26 cellular contexts compared by ENCODE assay signal in the genomic region with DNA sequence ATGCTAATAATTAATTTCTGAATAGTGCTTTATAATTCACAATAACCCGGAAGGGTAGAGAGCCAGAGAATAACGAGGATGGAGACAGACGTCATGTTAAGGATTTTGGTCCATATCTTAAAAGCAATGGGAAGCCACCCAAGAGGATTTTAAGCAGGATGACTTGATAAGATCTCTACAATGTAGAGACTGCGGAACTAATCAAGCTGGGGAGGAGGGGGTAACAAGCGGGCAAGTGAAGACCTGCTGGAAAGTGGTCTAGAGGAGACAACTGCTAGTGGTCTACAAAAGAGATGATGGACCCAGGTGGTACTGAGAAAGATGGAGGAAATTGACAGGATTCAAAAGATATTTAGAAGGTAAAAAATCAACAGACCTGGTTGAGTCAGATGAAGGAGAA. TPM values are rescaled to one million over a fixed set of nuclear protein-coding genes. Genes with fewer than 3 reads are reported as not detected.
DNase-seq lines count a peak whose midpoint lies in the region; ATAC-seq and TF ChIP-seq lines count a peak whose summit lies in the region.
"Had no signal": no experiment of that assay in that cellular context is flagged by ENCODE, and none has a peak within 500 bp of the region (broad histone marks: within the 10 kb centered on the region; RNA-seq: fewer than 3 reads in every experiment).

No MANE protein-coding gene starts in this region.

- peak overlapping the region; percentile 97 for H3K27ac ChIP-seq in CD4-positive, CD25-positive, alpha-beta regulatory T cell (ENCODE audit: insufficient read depth, low read length, poor library complexity, severe bottlenecking)
- H3K27ac ChIP-seq in SJCRH30 (peak overlapping the region; percentile 57), mesendoderm (ENCODE audit: low read depth, low read length) (no peak overlapping the region)
- H3K27ac ChIP-seq: A549, hepatocyte, lower lobe of right lung, ovary, testis, VCaP had no signal

- peaks cover 3% of the 10 kb centered on the region for H3K36me3 ChIP-seq in CD4-positive, CD25-positive, alpha-beta regulatory T cell (ENCODE audit: control insufficient read depth, insufficient read depth, low read length)
- H3K36me3 ChIP-seq in SJCRH30 (peaks cover 11% of the 10 kb centered on the region), mesendoderm (ENCODE audit: control insufficient read depth, insufficient read depth, low read length) (peaks cover 2% of the 10 kb centered on the region), mucosa of descending colon (ENCODE audit: low read depth) (no peaks in the 10 kb centered on the region)
- H3K36me3 ChIP-seq: lower lobe of right lung, ovary had no signal

- no peak overlapping the region for H4K5ac ChIP-seq in mesendoderm (ENCODE audit: low read length)

- no peak overlapping the region for H2AK5ac ChIP-seq in mesendoderm (ENCODE audit: low read length)

- no peak overlapping the region for H3K9ac ChIP-seq in mesendoderm (ENCODE audit: low read length)

- H3K9me3 ChIP-seq in CD4-positive, CD25-positive, alpha-beta regulatory T cell (ENCODE audit: control insufficient read depth in 2 of 2, low read length in 2 of 2): no peaks in the 10 kb centered on the region
- H3K9me3 ChIP-seq in SJCRH30 (replicated peaks): no peaks in the 10 kb centered on the region
- no peaks in the 10 kb centered on the region for H3K9me3 ChIP-seq in mucosa of descending colon
- H3K9me3 ChIP-seq: A549, lower lobe of right lung, ovary, testis had no signal

- H3K4me1 ChIP-seq in CD4-positive, CD25-positive, alpha-beta regulatory T cell (ENCODE audit: control insufficient read depth, insufficient read depth, low read length, poor library complexity, severe bottlenecking): peaks cover 81% of the 10 kb centered on the region
- H3K4me1 ChIP-seq in SJCRH30 (peaks cover 19% of the 10 kb centered on the region), mesendoderm (ENCODE audit: control insufficient read depth, low read depth, low read length) (peaks cover 6% of the 10 kb centered on the region), mucosa of descending colon (ENCODE audit: low read depth) (peaks cover 9% of the 10 kb centered on the region)

- CTCF ChIA-PET in activated CD4-positive, alpha-beta T cell treated with anti-CD3 and anti-CD28 coated beads, Interleukin-2, amount 10 ng/mL, durations not matched to agents 7 days and 5 days (lab: Charles Lee): no interaction called here

- no peak overlapping the region for H3K23ac ChIP-seq in mesendoderm (ENCODE audit: low read length)

- peak overlapping the region; percentile 21 for H3K27ac Mint-ChIP-seq in activated CD4-positive, alpha-beta T cell treated with anti-CD3 and anti-CD28 coated beads, Interleukin-2, amount 10 ng/mL, durations not matched to agents 7 days and 5 days
- peak overlapping the region in 2 of 3 donors; percentile 86 to 87 for H3K27ac Mint-ChIP-seq in CD4-positive, CD25-positive, alpha-beta regulatory T cell

- H2BK15ac ChIP-seq in mesendoderm (replicated peaks; ENCODE audit: low read depth): no peak overlapping the region

- no peak overlapping the region for H3K18ac ChIP-seq in mesendoderm (ENCODE audit: low read length)

- intact Hi-C loops in mucosa of descending colon (cut with DNase I, micrococcal nuclease): no loop called here

- H3K79me2 ChIP-seq in mesendoderm (ENCODE audit: control insufficient read depth, insufficient read depth, low read length): peaks cover 56% of the 10 kb centered on the region

- H3K4me3 Mint-ChIP-seq in activated CD4-positive, alpha-beta T cell treated with anti-CD3 and anti-CD28 coated beads, Interleukin-2, amount 10 ng/mL, durations not matched to agents 7 days and 5 days: no peak overlapping the region
- H3K4me3 Mint-ChIP-seq in CD4-positive, CD25-positive, alpha-beta regulatory T cell: peak overlapping the region in 1 of 4 donors; percentile 89

- POLR2A ChIA-PET in activated CD4-positive, alpha-beta T cell treated with anti-CD3 and anti-CD28 coated beads, Interleukin-2, amount 10 ng/mL, durations not matched to agents 7 days and 5 days (lab: Charles Lee): no interaction called here

- peaks cover 51% of the 10 kb centered on the region for H3K36me3 Mint-ChIP-seq in activated CD4-positive, alpha-beta T cell treated with anti-CD3 and anti-CD28 coated beads, Interleukin-2, amount 10 ng/mL, durations not matched to agents 7 days and 5 days (ENCODE audit: low read depth)
- peaks cover 9% of the 10 kb centered on the region for H3K36me3 Mint-ChIP-seq in CD4-positive, CD25-positive, alpha-beta regulatory T cell

- H3K79me1 ChIP-seq in mesendoderm (ENCODE audit: low read length): peaks cover 18% of the 10 kb centered on the region

- H3K4me3 ChIP-seq in CD4-positive, CD25-positive, alpha-beta regulatory T cell (ENCODE audit: low read depth, low read length): no peak overlapping the region
- H3K4me3 ChIP-seq in SJCRH30: no peak overlapping the region
- H3K4me3 ChIP-seq in mesendoderm (ENCODE audit: low read length): no peak overlapping the region
- no peak overlapping the region for H3K4me3 ChIP-seq in mucosa of descending colon
- H3K4me3 ChIP-seq: A549, hepatocyte, lower lobe of right lung, ovary, testis had no signal

- no peak overlapping the region for H3K56ac ChIP-seq in mesendoderm (ENCODE audit: low read length)

- no peak overlapping the region for H3K4ac ChIP-seq in mesendoderm (ENCODE audit: low read depth, low read length)

- no peaks in the 10 kb centered on the region for H3K27me3 ChIP-seq in CD4-positive, CD25-positive, alpha-beta regulatory T cell (ENCODE audit: control insufficient read depth, insufficient read depth, low read length)
- H3K27me3 ChIP-seq in SJCRH30 (no peaks in the 10 kb centered on the region), mesendoderm (ENCODE audit: insufficient read depth, low read length, poor library complexity) (no peaks in the 10 kb centered on the region)
- H3K27me3 ChIP-seq: hepatocyte, ovary, testis had no signal

- DNase-seq in activated CD4-positive, alpha-beta T cell treated with anti-CD3 and anti-CD28 coated beads, Interleukin-2, amount 10 ng/mL, durations not matched to agents 7 days and 5 days: no peak
- DNase-seq in activated CD4-positive, alpha-beta T cell treated with anti-CD3 and anti-CD28 coated beads for 1 hour: no peak
- DNase-seq in CD4-positive, CD25-positive, alpha-beta regulatory T cell: no peak
- DNase-seq in SJCRH30 (peak; percentile 74 to 79), mesendoderm (no peak), mucosa of descending colon (no peak)
- no peak for DNase-seq in stimulated activated CD4-positive, alpha-beta T cell treated with anti-CD3 and anti-CD28 coated beads, Interleukin-2, amount 100 ng/mL, for 24 hours
- DNase-seq: activated gamma-delta T cell; aorta; effector CD4-positive, alpha-beta T cell; GOT3; lower lobe of right lung; NCI-H1417 treated with DMSO at 0.1 percent for 48 hours; NCI-H2029 treated with DMSO at 0.1 percent for 48 hours; NCI-H524 treated with DMSO at 0.1 percent for 48 hours; ovary; PC-3; retina; stimulated activated naive CD4-positive, alpha-beta T cell treated with Interleukin-2 at 50 U/mL for 16 hours; T-helper 9 cell; testis had no signal

- H2BK120ac ChIP-seq in mesendoderm (ENCODE audit: low read depth, low read length): no peak overlapping the region

- peak overlapping the region; percentile 56 for H4K8ac ChIP-seq in mesendoderm (ENCODE audit: low read depth, low read length)

- ATAC-seq in CD4-positive, CD25-positive, alpha-beta regulatory T cell (ENCODE audit: low read depth in 2 of 2): no peak
- no peak for ATAC-seq in GM21515 (IDR thresholded peaks at IDR 0.05; ENCODE audit: unreplicated experiment)
- ATAC-seq in mucosa of descending colon: no peak
- ATAC-seq: A549, lower lobe of right lung, PC-3, SK-N-SH treated with all-trans-retinoic acid at 6 μM for 48 hours had no signal

- H3K4me2 ChIP-seq in mesendoderm (ENCODE audit: low read length): no peak overlapping the region
- H3K4me2 ChIP-seq: A549, hepatocyte had no signal

- H3K4me1 Mint-ChIP-seq in activated CD4-positive, alpha-beta T cell treated with anti-CD3 and anti-CD28 coated beads, Interleukin-2, amount 10 ng/mL, durations not matched to agents 7 days and 5 days: peaks cover 66% of the 10 kb centered on the region
- H3K4me1 Mint-ChIP-seq in CD4-positive, CD25-positive, alpha-beta regulatory T cell: peaks cover 35 to 76% (median 54%) of the 10 kb centered on the region in 4 donors

- no peak for TF ChIP-seq CTCF in mucosa of descending colon (IDR thresholded peaks at IDR 0.05)

- H3K27me3 Mint-ChIP-seq in activated CD4-positive, alpha-beta T cell treated with anti-CD3 and anti-CD28 coated beads, Interleukin-2, amount 10 ng/mL, durations not matched to agents 7 days and 5 days: no peaks in the 10 kb centered on the region
- no peaks in the 10 kb centered on the region for H3K27me3 Mint-ChIP-seq in CD4-positive, CD25-positive, alpha-beta regulatory T cell

- H3K9me3 Mint-ChIP-seq in activated CD4-positive, alpha-beta T cell treated with anti-CD3 and anti-CD28 coated beads, Interleukin-2, amount 10 ng/mL, durations not matched to agents 7 days and 5 days: no peaks in the 10 kb centered on the region
- H3K9me3 Mint-ChIP-seq in CD4-positive, CD25-positive, alpha-beta regulatory T cell: no peaks in the 10 kb centered on the region

- no peak overlapping the region for H2BK5ac ChIP-seq in mesendoderm (ENCODE audit: low read length)

- no CpG with 5 or more reads among the region's 5 CpGs for WGBS in mesendoderm (ENCODE audit: extremely low coverage, insufficient coverage, low lambda C conversion rate)

RNA-seq across cellular contexts. Expression of a gene that starts 7.2 kb away (rescaled TPM):
- 10 to 100 TPM; 23.5 to 28.3 TPM for total RNA-seq in activated CD4-positive, alpha-beta T cell treated with anti-CD3 and anti-CD28 coated beads, Interleukin-2, amount 10 ng/mL, durations not matched to agents 7 days and 5 days
- 31.9 TPM for total RNA-seq in CD4-positive, CD25-positive, alpha-beta regulatory T cell
- 10 to 100 TPM; 18.0 to 20.9 (median 19.5) TPM for polyA plus RNA-seq in CD4-positive, CD25-positive, alpha-beta regulatory T cell
- 27.1 and 31.4 TPM in 2 replicates for total RNA-seq in SJCRH30 (2014; rRNA removed; shearing (Covaris generic))
- 31.9 TPM for polyA plus RNA-seq in mesendoderm (2013, experiment 1 of 2)
- 32.4 TPM for polyA plus RNA-seq in mesendoderm (2013, experiment 2 of 2)
- 10 to 100 TPM in 2 of 3 donors, 1 to 10 TPM in 1; 8.1 to 13.3 (median 11.0) TPM for total RNA-seq in mucosa of descending colon

Comparison
In these comparisons a context has a peak if more than half of its experiments do, and no peak if none do; other contexts are left out.
1. DNase-seq: peak in SJCRH30 (2 of 2); none in activated CD4-positive, alpha-beta T cell treated with anti-CD3 and anti-CD28 coated beads, Interleukin-2, amount 10 ng/mL, durations not matched to agents 7 days and 5 days (single experiment), activated CD4-positive, alpha-beta T cell treated with anti-CD3 and anti-CD28 coated beads for 1 hour (single experiment), CD4-positive, CD25-positive, alpha-beta regulatory T cell (0 of 3), mesendoderm (single experiment), stimulated activated CD4-positive, alpha-beta T cell treated with anti-CD3 and anti-CD28 coated beads, Interleukin-2, amount 100 ng/mL, for 24 hours (0 of 2) and mucosa of descending colon (0 of 3).